ENCODE assay signal across 23 cellular contexts in genomic region chr17:55758171-55758570, GRCh38. TPM values are rescaled to one million over a fixed set of nuclear protein-coding genes. Genes with fewer than 3 reads are reported as not detected.
"Had no signal": no experiment of that assay in that cellular context is flagged by ENCODE, and none has a peak within 500 bp of the region (broad histone marks: within the 10 kb centered on the region; RNA-seq: fewer than 3 reads in every experiment).

No MANE protein-coding gene starts in this region.

- H3K4me3 ChIP-seq: hepatocyte, left ventricle myocardium inferior, lung, pancreas, prostate gland, skin epidermis, stomach, thoracic aorta, tibial nerve, upper lobe of left lung had no signal

- DNase-seq: islet precursor cell; left ventricle myocardium inferior; naive thymus-derived CD8-positive, alpha-beta T cell; pancreas; posterior cingulate gyrus; retina; right cardiac atrium; stimulated activated CD4-positive, alpha-beta T cell treated with anti-CD3 and anti-CD28 coated beads, Interleukin-12 subunit alpha, Interleukin-12 subunit beta, amount 100 ng/mL, for 4 hours; stimulated activated CD4-positive, alpha-beta T cell treated with anti-CD3 and anti-CD28 coated beads, Interleukin-15, amount 100 ng/mL, for 24 hours; stimulated activated CD4-positive, alpha-beta T cell treated with anti-CD3 and anti-CD28 coated beads, Interleukin-2, amount 100 ng/mL, for 24 hours; stimulated activated CD4-positive, alpha-beta T cell treated with anti-CD3 and anti-CD28 coated beads, Interleukin-4, amount 100 ng/mL, for 1 hour; stimulated activated naive B cell treated with anti-CD40 and anti-IgM and Interleukin-4, amounts not matched to agents 10 μg/mL and 1 μg/mL and 100 μg/mL, for 72 hours; stimulated activated naive CD8-positive, alpha-beta T cell treated with anti-CD3 and anti-CD28 coated beads, Interleukin-15, Interleukin-2, amounts not matched to agents 100 U/mL and 50 U/mL, for 24 hours; stomach; upper lobe of left lung had no signal

- H3K9me3 ChIP-seq: left ventricle myocardium inferior, pancreas, prostate gland, stomach, thoracic aorta, tibial nerve, upper lobe of left lung had no signal

- FAIRE-seq: pancreas had no signal

- ATAC-seq: naive thymus-derived CD8-positive, alpha-beta T cell; pancreas; right cardiac atrium; sciatic nerve; stimulated activated naive B cell treated with anti-CD40 and anti-IgM and Interleukin-4, amounts not matched to agents 10 μg/mL and 1 μg/mL and 100 μg/mL, for 72 hours; stimulated activated naive CD8-positive, alpha-beta T cell treated with anti-CD3 and anti-CD28 coated beads, Interleukin-15, Interleukin-2, amounts not matched to agents 100 U/mL and 50 U/mL, for 24 hours had no signal

- H3K4me1 ChIP-seq: pancreas, prostate gland had no signal

- H3K36me3 ChIP-seq: pancreas, prostate gland, thoracic aorta had no signal

- H3K27ac ChIP-seq: hepatocyte, left ventricle myocardium inferior, pancreas, prostate gland, skin epidermis, thoracic aorta, upper lobe of left lung had no signal

- H3K27me3 ChIP-seq: hepatocyte, pancreas, stomach, tibial nerve, upper lobe of left lung had no signal

RNA-seq across cellular contexts. Expression of gene TMEM100, which starts 35.5 kb away (rescaled TPM):
- total RNA-seq: kidney epithelial cell; naive thymus-derived CD8-positive, alpha-beta T cell had no signal
